Comparison of ENCODE assay signal across 8 cellular contexts in genomic region chr1:120850531-120851421, GRCh38. TPM values are rescaled to one million over a fixed set of nuclear protein-coding genes. Genes with fewer than 3 reads are reported as not detected.
DNase-seq lines count a peak whose midpoint lies in the region; ATAC-seq and TF ChIP-seq lines count a peak whose summit lies in the region.
"Not testable (repeated sequence)": the region's sequence is repeated elsewhere in the genome, so short reads cannot be mapped to it uniquely, and the experiment has no call there.

No MANE protein-coding gene starts in this region.

- peak; percentile 70 for ATAC-seq in CD4-positive, alpha-beta T cell (ENCODE audit: poor library complexity)
- peak; percentile 79 for ATAC-seq in GM19463 (IDR thresholded peaks at IDR 0.05; ENCODE audit: unreplicated experiment)
- ATAC-seq in activated CD8-positive, alpha-beta T cell treated with anti-CD3 and anti-CD28 coated beads for 36 hours: peak; percentile 80
- ATAC-seq in memory B cell (ENCODE audit: low read depth): peak; percentile 74

- H3K4me3 ChIP-seq in HUES48 (ENCODE audit: low read depth, low read length): peak overlapping the region; percentile 49
- peak overlapping the region; percentile 56 to 60 for H3K4me3 ChIP-seq in duodenal mucosa (ENCODE audit: low read depth in 1 of 2, low read length in 2 of 2)

- not testable (repeated sequence) for TF ChIP-seq CTCF in CD4-positive, alpha-beta T cell (IDR thresholded peaks at IDR 0.05); activated CD8-positive, alpha-beta T cell treated with anti-CD3 and anti-CD28 coated beads for 36 hours (IDR thresholded peaks at IDR 0.05)

- H3K9me3 Mint-ChIP-seq in CD4-positive, alpha-beta T cell; activated CD8-positive, alpha-beta T cell treated with anti-CD3 and anti-CD28 coated beads for 36 hours; memory B cell: not testable (repeated sequence)

- H3K9ac ChIP-seq in HUES48 (ENCODE audit: low read depth, low read length) (peak overlapping the region; percentile 77), duodenal mucosa (ENCODE audit: low read depth in 1 of 2, low read length in 2 of 2) (peak overlapping the region; percentile 44 to 54)

- H3K4me1 Mint-ChIP-seq in CD4-positive, alpha-beta T cell (ENCODE audit: low read depth): peaks cover 15% of the 10 kb centered on the region
- H3K4me1 Mint-ChIP-seq in activated CD8-positive, alpha-beta T cell treated with anti-CD3 and anti-CD28 coated beads for 36 hours (ENCODE audit: low read depth): peaks cover 25% of the 10 kb centered on the region
- H3K4me1 Mint-ChIP-seq in memory B cell: not testable (repeated sequence)

- intact Hi-C loops in CD4-positive, alpha-beta T cell (cut with DNase I, micrococcal nuclease); activated CD8-positive, alpha-beta T cell treated with anti-CD3 and anti-CD28 coated beads for 36 hours (cut with micrococcal nuclease): not testable (repeated sequence)

- not testable (repeated sequence) for H3K27me3 ChIP-seq in CD4-positive, alpha-beta T cell (ENCODE audit: control insufficient read depth, insufficient read depth, low read length); HUES48 (ENCODE audit: control insufficient read depth, insufficient read depth, low read length); duodenal mucosa (ENCODE audit: control insufficient read depth in 1 of 2, insufficient read depth in 2 of 2, low read length in 2 of 2)

- POLR2A ChIA-PET in CD4-positive, alpha-beta T cell (lab: Charles Lee): interaction anchor here (1.3 kb wide), 1 partner anchor 91 kb away, joined by 9 read pairs; no protein-coding TSS in a partner anchor
- POLR2A ChIA-PET in activated CD8-positive, alpha-beta T cell treated with anti-CD3 and anti-CD28 coated beads for 36 hours (lab: Charles Lee): interaction anchor here (1.3 kb wide), 1 partner anchor 91 kb away, joined by 22 read pairs; no protein-coding TSS in a partner anchor

- H3K9me3 ChIP-seq in CD4-positive, alpha-beta T cell (ENCODE audit: control insufficient read depth, low read length); HUES48 (ENCODE audit: control insufficient read depth, insufficient read depth, low read length); duodenal mucosa (ENCODE audit: control insufficient read depth in 1 of 2, low read length in 2 of 2): not testable (repeated sequence)

- CTCF ChIA-PET in CD4-positive, alpha-beta T cell (lab: Charles Lee); activated CD8-positive, alpha-beta T cell treated with anti-CD3 and anti-CD28 coated beads for 36 hours (lab: Charles Lee): not testable (repeated sequence)

- peak; percentile 58 to 79 (median 69) for DNase-seq in CD4-positive, alpha-beta T cell
- DNase-seq in NOMO-1 treated with dmso at 0.1 percent for 144 hours (lab: John Stamatoyannopoulos, UW; ENCODE audit: unreplicated experiment): peak; percentile 65
- peak; percentile 93 for DNase-seq in activated CD8-positive, alpha-beta T cell treated with anti-CD3 and anti-CD28 coated beads for 36 hours
- peak in 1 of 2 donors; percentile 92 for DNase-seq in memory B cell (ENCODE audit: low spot score in 2 of 2)
- DNase-seq in stimulated activated CD4-positive, alpha-beta T cell treated with anti-CD3 and anti-CD28 coated beads, Interleukin-4, amount 100 ng/mL, for 1 hour: peak; percentile 65

- H3K36me3 ChIP-seq in HUES48 (ENCODE audit: control insufficient read depth, insufficient read depth, low read length); duodenal mucosa (ENCODE audit: control insufficient read depth in 1 of 2, insufficient read depth in 2 of 2, low read length in 2 of 2): not testable (repeated sequence)

- not testable (repeated sequence) for H3K36me3 Mint-ChIP-seq in CD4-positive, alpha-beta T cell (ENCODE audit: low read depth); activated CD8-positive, alpha-beta T cell treated with anti-CD3 and anti-CD28 coated beads for 36 hours (ENCODE audit: low read depth); memory B cell

- H3K27me3 Mint-ChIP-seq in CD4-positive, alpha-beta T cell; activated CD8-positive, alpha-beta T cell treated with anti-CD3 and anti-CD28 coated beads for 36 hours; memory B cell: not testable (repeated sequence)

- peak overlapping the region; percentile 41 for H3K27ac ChIP-seq in CD4-positive, alpha-beta T cell (ENCODE audit: low read depth, low read length)
- H3K27ac ChIP-seq in HUES48 (ENCODE audit: low read depth, low read length) (peak overlapping the region; percentile 77), duodenal mucosa (ENCODE audit: low read depth, low read length) (peak overlapping the region; percentile 44)

- H3K4me1 ChIP-seq in HUES48 (ENCODE audit: control insufficient read depth, insufficient read depth, low read length); duodenal mucosa (ENCODE audit: control insufficient read depth in 1 of 2, insufficient read depth in 2 of 2, low read length in 2 of 2): not testable (repeated sequence)

- H3K27ac Mint-ChIP-seq in CD4-positive, alpha-beta T cell: peak overlapping the region; percentile 96
- peak overlapping the region; percentile 95 for H3K27ac Mint-ChIP-seq in activated CD8-positive, alpha-beta T cell treated with anti-CD3 and anti-CD28 coated beads for 36 hours
- peak overlapping the region; percentile 100 for H3K27ac Mint-ChIP-seq in memory B cell

- H3K4me3 Mint-ChIP-seq in CD4-positive, alpha-beta T cell: peak overlapping the region; percentile 94
- H3K4me3 Mint-ChIP-seq in activated CD8-positive, alpha-beta T cell treated with anti-CD3 and anti-CD28 coated beads for 36 hours: peak overlapping the region; percentile 79
- H3K4me3 Mint-ChIP-seq in memory B cell: peak overlapping the region; percentile 94

RNA-seq across cellular contexts. Expression of gene PPIAL4A, which starts 38.8 kb away (rescaled TPM):
- not detected for total RNA-seq in CD4-positive, alpha-beta T cell
- not detected for total RNA-seq in activated CD8-positive, alpha-beta T cell treated with anti-CD3 and anti-CD28 coated beads for 36 hours
